Comparison of ENCODE assay signal across 1 cellular context in the genomic region with DNA sequence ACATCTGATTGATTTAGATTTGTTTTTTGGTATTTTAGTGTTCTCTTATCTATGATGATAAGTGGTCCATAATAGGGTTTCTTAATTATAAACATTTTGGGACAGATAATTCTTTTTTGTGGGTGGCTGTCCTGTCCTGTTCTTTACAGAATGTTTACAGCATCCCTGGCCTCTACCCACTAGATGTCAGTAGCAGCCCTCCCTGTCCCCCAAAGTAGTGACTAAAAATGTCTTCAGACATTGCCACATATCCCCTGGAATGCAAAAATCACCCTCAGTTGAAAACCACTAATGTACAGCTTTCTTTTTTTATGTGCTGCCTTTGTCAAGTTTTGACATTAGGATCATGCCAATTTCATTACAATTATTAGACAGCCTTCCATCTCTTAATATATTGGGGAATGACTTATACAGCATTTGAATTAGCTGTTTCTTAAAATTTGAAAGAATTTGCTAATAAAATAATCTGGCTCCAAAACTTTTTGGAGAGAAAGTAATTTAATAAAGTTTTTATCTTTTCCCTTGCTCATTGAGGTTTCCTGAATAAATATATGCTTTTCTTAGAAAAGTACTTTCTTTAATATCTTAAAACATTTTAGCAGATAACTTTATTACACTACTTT.
A peak's percentile ranks its signal among the peaks of the same experiment; 100 is the strongest.
TF ChIP-seq lines count a peak whose summit lies in the region.

No MANE protein-coding gene starts in this region.

TF ChIP-seq in K562, 482 proteins besides CTCF, POLR2A, EP300 and RAD21 (continued from another document):
- TF ChIP-seq, protein P1, sequence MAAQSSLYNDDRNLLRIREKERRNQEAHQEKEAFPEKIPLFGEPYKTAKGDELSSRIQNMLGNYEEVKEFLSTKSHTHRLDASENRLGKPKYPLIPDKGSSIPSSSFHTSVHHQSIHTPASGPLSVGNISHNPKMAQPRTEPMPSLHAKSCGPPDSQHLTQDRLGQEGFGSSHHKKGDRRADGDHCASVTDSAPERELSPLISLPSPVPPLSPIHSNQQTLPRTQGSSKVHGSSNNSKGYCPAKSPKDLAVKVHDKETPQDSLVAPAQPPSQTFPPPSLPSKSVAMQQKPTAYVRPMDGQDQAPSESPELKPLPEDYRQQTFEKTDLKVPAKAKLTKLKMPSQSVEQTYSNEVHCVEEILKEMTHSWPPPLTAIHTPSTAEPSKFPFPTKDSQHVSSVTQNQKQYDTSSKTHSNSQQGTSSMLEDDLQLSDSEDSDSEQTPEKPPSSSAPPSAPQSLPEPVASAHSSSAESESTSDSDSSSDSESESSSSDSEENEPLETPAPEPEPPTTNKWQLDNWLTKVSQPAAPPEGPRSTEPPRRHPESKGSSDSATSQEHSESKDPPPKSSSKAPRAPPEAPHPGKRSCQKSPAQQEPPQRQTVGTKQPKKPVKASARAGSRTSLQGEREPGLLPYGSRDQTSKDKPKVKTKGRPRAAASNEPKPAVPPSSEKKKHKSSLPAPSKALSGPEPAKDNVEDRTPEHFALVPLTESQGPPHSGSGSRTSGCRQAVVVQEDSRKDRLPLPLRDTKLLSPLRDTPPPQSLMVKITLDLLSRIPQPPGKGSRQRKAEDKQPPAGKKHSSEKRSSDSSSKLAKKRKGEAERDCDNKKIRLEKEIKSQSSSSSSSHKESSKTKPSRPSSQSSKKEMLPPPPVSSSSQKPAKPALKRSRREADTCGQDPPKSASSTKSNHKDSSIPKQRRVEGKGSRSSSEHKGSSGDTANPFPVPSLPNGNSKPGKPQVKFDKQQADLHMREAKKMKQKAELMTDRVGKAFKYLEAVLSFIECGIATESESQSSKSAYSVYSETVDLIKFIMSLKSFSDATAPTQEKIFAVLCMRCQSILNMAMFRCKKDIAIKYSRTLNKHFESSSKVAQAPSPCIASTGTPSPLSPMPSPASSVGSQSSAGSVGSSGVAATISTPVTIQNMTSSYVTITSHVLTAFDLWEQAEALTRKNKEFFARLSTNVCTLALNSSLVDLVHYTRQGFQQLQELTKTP (IDR thresholded peaks at IDR 0.05; ENCODE audit: low read depth in 1 of 2, partially characterized antibody in 2 of 2): no peak
- TF ChIP-seq CGGBP1 (CRISPR knock-in tag; IDR thresholded peaks at IDR 0.05) (no peak), STAG1 (CRISPR knock-in tag; IDR thresholded peaks at IDR 0.05; ENCODE audit: borderline replicate concordance) (peak; percentile 10; the same call in 1 of the 2 replicates)
